Comparison of ENCODE assay signal across 9 cellular contexts in the genomic region with DNA sequence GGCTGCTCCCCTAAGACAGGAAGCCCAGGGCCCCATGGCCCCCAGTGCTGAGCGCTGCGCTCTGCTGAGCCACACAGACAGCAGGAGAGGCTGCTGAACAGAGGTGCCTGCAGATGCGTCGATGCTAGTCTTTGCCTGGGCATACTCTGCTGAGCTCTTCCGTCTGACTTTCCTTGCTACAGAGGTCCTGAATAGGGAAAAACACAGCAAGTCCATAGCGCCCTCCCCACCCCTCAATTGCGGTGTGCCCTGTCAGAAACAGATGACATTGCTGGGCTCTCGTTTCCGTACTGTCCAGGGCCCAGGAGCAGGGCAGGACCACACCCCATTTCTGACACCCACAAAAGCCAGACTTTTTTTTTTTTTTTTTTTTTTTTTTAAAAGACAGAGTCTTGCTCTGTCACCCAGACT.
DNase-seq lines count a peak whose midpoint lies in the region; ATAC-seq and TF ChIP-seq lines count a peak whose summit lies in the region.
"Had no signal": no experiment of that assay in that cellular context is flagged by ENCODE, and none has a peak within 500 bp of the region (broad histone marks: within the 10 kb centered on the region; RNA-seq: fewer than 3 reads in every experiment).

No MANE protein-coding gene starts in this region.

- in situ Hi-C loops in GM13976 (cut with MboI; ENCODE audit: low sequenced_read_pairs, unreplicated experiment) = no loop called here

- no peaks in the 10 kb centered on the region for H3K4me1 ChIP-seq in foreskin keratinocyte
- no peaks in the 10 kb centered on the region for H3K4me1 ChIP-seq in thyroid gland

- no peak overlapping the region for H3K4me3 ChIP-seq in thyroid gland (replicated peaks in 1 of 3)
- H3K4me3 ChIP-seq: ovary had no signal

- DNase-seq in GM13976 (ENCODE audit: low spot score) (peak; percentile 47), foreskin keratinocyte (no peak), UCSD-AML1 (lab: John Stamatoyannopoulos, UW; ENCODE audit: unreplicated experiment) (no peak), thyroid gland (no peak), mesenteric fat pad (ENCODE audit: low spot score) (no peak)
- DNase-seq: ovary had no signal

- intact Hi-C loops in thyroid gland (cut with DNase I) = no loop called here

- no peaks in the 10 kb centered on the region for H3K27me3 ChIP-seq in layer of hippocampus (ENCODE audit: control insufficient read depth, insufficient read depth, low read length)
- H3K27me3 ChIP-seq in foreskin keratinocyte = no peaks in the 10 kb centered on the region
- no peaks in the 10 kb centered on the region for H3K27me3 ChIP-seq in thyroid gland
- H3K27me3 ChIP-seq: ovary had no signal

- no peak for TF ChIP-seq POLR2A in thyroid gland (IDR thresholded peaks at IDR 0.05)

- H3K27ac ChIP-seq in KOPT-K1 (ENCODE audit: low read depth, low read length, poor library complexity, severe bottlenecking) = peak overlapping the region; percentile 87
- H3K27ac ChIP-seq in layer of hippocampus (ENCODE audit: low read depth, low read length) = peak overlapping the region; percentile 83
- H3K27ac ChIP-seq in foreskin keratinocyte = no peak overlapping the region
- no peak overlapping the region for H3K27ac ChIP-seq in thyroid gland
- H3K27ac ChIP-seq: ovary had no signal

- WGBS in thyroid gland, 2 donors = 93 to 96% methylated on average over 7 to 9 of the region's 9 CpGs

- H3K9me3 ChIP-seq in KOPT-K1 (ENCODE audit: insufficient read depth, low read length, poor library complexity, severe bottlenecking) (no peaks in the 10 kb centered on the region), thyroid gland (no peaks in the 10 kb centered on the region)
- H3K9me3 ChIP-seq: ovary had no signal

- TF ChIP-seq CTCF in GM13976 (IDR thresholded peaks at IDR 0.05; ENCODE audit: borderline replicate concordance, control extremely low read depth, extremely low read depth, insufficient read depth, missing control alignments) (no peak), foreskin keratinocyte (conservative IDR thresholded peaks at IDR 0.05) (no peak), thyroid gland (IDR thresholded peaks at IDR 0.05) (no peak)

- H3K36me3 ChIP-seq in KOPT-K1 (ENCODE audit: insufficient read depth, low read length) = peaks cover 14% of the 10 kb centered on the region; the same call in 1 of the 2 replicates
- H3K36me3 ChIP-seq in thyroid gland = no peaks in the 10 kb centered on the region
- H3K36me3 ChIP-seq: ovary had no signal

- ATAC-seq in GM21529 (IDR thresholded peaks at IDR 0.05; ENCODE audit: unreplicated experiment) (peak; percentile 40), foreskin keratinocyte (no peak)

Comparison
In these comparisons a context has a peak if more than half of its experiments do, and no peak if none do; other contexts are left out.
1. H3K27ac ChIP-seq: peak in KOPT-K1 (single experiment) and layer of hippocampus (single experiment); none in foreskin keratinocyte (single experiment) and thyroid gland (0 of 3).